ENCODE assay signal across 15 cellular contexts in the genomic region with DNA sequence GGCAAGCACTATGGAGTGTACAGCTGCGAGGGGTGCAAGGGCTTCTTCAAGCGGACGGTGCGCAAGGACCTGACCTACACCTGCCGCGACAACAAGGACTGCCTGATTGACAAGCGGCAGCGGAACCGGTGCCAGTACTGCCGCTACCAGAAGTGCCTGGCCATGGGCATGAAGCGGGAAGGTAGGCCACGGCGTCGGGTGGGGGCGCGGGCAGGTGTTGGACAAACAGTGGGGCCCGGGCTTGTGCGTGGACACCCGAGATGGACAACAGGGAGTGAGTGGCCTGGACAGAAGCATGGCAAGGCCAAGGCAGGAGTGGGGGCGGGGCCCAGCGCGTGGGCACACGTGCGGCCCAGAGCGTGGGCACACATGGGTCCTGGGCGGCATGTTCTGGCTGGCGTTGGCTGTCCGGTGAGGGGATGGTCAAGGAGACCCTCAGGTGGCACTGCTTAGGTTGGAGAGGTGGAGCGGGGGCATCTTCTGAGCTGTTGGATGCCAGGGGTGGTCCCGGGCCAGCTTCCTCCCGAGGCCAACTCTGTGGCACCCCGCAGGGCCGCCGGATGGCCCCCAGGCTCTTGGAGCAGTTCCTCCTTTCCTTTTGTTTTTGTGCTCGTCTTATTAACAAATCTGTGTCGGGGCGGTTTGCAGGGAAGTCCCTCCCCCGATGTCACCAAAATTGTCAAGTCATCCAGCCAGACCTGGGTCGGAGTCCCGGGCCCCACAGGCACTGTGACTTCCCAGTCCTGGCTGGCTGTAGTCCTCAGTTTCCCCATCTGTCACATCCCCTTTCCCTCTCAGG.
A peak's percentile ranks its signal among the peaks of the same experiment; 100 is the strongest.
DNase-seq lines count a peak whose midpoint lies in the region; ATAC-seq, FAIRE-seq and TF ChIP-seq lines count a peak whose summit lies in the region.
"Had no signal": no experiment of that assay in that cellular context is flagged by ENCODE, and none has a peak within 500 bp of the region (broad histone marks: within the 10 kb centered on the region; RNA-seq: fewer than 3 reads in every experiment).

No MANE protein-coding gene starts in this region.

- CTCF ChIA-PET in A673 (lab: Charles Lee), result no interaction called here

- H3K4me1 ChIP-seq in A673 (ENCODE audit: insufficient read depth, low read length, poor library complexity, severe bottlenecking) (peaks cover 76% of the 10 kb centered on the region), astrocyte (ENCODE audit: insufficient read depth, low read length) (peaks cover 41% of the 10 kb centered on the region), mesendoderm (ENCODE audit: control insufficient read depth, low read depth, low read length) (peaks cover 9% of the 10 kb centered on the region)

- in situ Hi-C loops in KBM-7 (cut with MboI; ENCODE audit: low pct_unique_long_range_greater_than_20kb, low sequenced_read_pairs), result no loop called here

- H3K4ac ChIP-seq in mesendoderm (ENCODE audit: low read depth, low read length), result no peak overlapping the region

- H3K27me3 ChIP-seq in A673 (replicated peaks; ENCODE audit: insufficient read depth, low read depth, low read length, poor library complexity), result no peaks in the 10 kb centered on the region
- H3K27me3 ChIP-seq in astrocyte (ENCODE audit: insufficient read depth, low read length), result no peaks in the 10 kb centered on the region
- H3K27me3 ChIP-seq in mesendoderm (ENCODE audit: insufficient read depth, low read length, poor library complexity), result no peaks in the 10 kb centered on the region
- H3K27me3 ChIP-seq: MG63 had no signal

- peak overlapping the region; percentile 90 for H3K27ac ChIP-seq in A673 (ENCODE audit: low read depth, low read length, poor library complexity, severe bottlenecking)
- no peak overlapping the region for H3K27ac ChIP-seq in astrocyte (ENCODE audit: low read depth, low read length)
- no peak overlapping the region for H3K27ac ChIP-seq in mesendoderm (ENCODE audit: low read depth, low read length)

- H3K79me1 ChIP-seq in mesendoderm (ENCODE audit: low read length), result no peaks in the 10 kb centered on the region

- no peaks in the 10 kb centered on the region for H3K27me3 Mint-ChIP-seq in astrocyte (ENCODE audit: low read depth, unreplicated experiment)
- H3K27me3 Mint-ChIP-seq: activated T-helper 17 cell treated with anti-CD3 and anti-CD28 coated beads, Interleukin-2, amount 50 U/mL, for 72 hours had no signal

- peak; percentile 52 for DNase-seq in A673 (ENCODE audit: low spot score)
- peak; percentile 73 for DNase-seq in KBM-7
- no peak for DNase-seq in astrocyte (ENCODE audit: low read depth)
- DNase-seq in mesendoderm, result peak; percentile 27
- no peak for DNase-seq in AG08396 (ENCODE audit: low spot score)
- DNase-seq in activated CD4-positive, alpha-beta T cell treated with anti-CD3 and anti-CD28 coated beads for 1 hour, result no peak
- no peak for DNase-seq in dermis blood vessel endothelial cell
- DNase-seq: activated CD4-positive, alpha-beta T cell treated with anti-CD3 and anti-CD28 coated beads, Interleukin-2, amount 50 U/mL, for 4 hours; MG63; NCI-H2171; stimulated activated CD4-positive, alpha-beta T cell treated with anti-CD3 and anti-CD28 coated beads, Interleukin-15, amount 100 ng/mL, for 24 hours had no signal

- BruUV-seq in A673 (replicated peaks; lab: Mats Ljungman, UMichigan), result no TSS peak

- no peaks in the 10 kb centered on the region for H3K36me3 ChIP-seq in A673 (ENCODE audit: insufficient read depth, low read length, poor library complexity, severe bottlenecking)
- no peaks in the 10 kb centered on the region for H3K36me3 ChIP-seq in astrocyte (ENCODE audit: insufficient read depth, low read length)
- no peaks in the 10 kb centered on the region for H3K36me3 ChIP-seq in mesendoderm (ENCODE audit: control insufficient read depth, insufficient read depth, low read length)

- no peak overlapping the region for H3K23ac ChIP-seq in mesendoderm (ENCODE audit: low read length)

- H3K4me3 ChIP-seq in A673 (ENCODE audit: low read depth, low read length, poor library complexity, severe bottlenecking), result no peak overlapping the region
- no peak overlapping the region for H3K4me3 ChIP-seq in astrocyte (ENCODE audit: insufficient read depth, low read depth, low read length)
- no peak overlapping the region for H3K4me3 ChIP-seq in mesendoderm (ENCODE audit: low read length)
- H3K4me3 ChIP-seq: MG63 had no signal

- no peak overlapping the region for H2AK5ac ChIP-seq in mesendoderm (ENCODE audit: low read length)

- H3K18ac ChIP-seq in mesendoderm (ENCODE audit: low read length), result no peak overlapping the region

- intact Hi-C loops in A673 (cut with micrococcal nuclease; ENCODE audit: unreplicated experiment), result loop anchor here (5.0 kb wide), 1 partner anchor 42 kb away; no protein-coding TSS in a partner anchor

- no peak overlapping the region for H3K4me3 Mint-ChIP-seq in astrocyte (ENCODE audit: unreplicated experiment)
- H3K4me3 Mint-ChIP-seq: T-helper 1 cell treated with Interleukin-12 subunit alpha and Interleukin-12 subunit beta and Interleukin-4 antibody, amounts not matched to agents 30 μg/mL and 1 μg/mL, for 36 hours had no signal

- TF ChIP-seq CTCF in A673 (conservative IDR thresholded peaks at IDR 0.05; ENCODE audit: low read depth, low read length) (no peak), astrocyte (IDR thresholded peaks at IDR 0.05; ENCODE audit: insufficient read depth, low read depth, low read length) (no peak)

- H4K5ac ChIP-seq in mesendoderm (ENCODE audit: low read length), result no peak overlapping the region

- no peak overlapping the region for H4K8ac ChIP-seq in mesendoderm (ENCODE audit: low read depth, low read length)

- H3K4me2 ChIP-seq in astrocyte (ENCODE audit: low read length) (no peak overlapping the region), mesendoderm (ENCODE audit: low read length) (no peak overlapping the region)

- ATAC-seq in GM21786 (IDR thresholded peaks at IDR 0.05; ENCODE audit: unreplicated experiment), result no peak
- ATAC-seq: activated T-helper 17 cell treated with anti-CD3 and anti-CD28 coated beads, Interleukin-2, amount 50 U/mL, for 72 hours had no signal

- H3K4me1 Mint-ChIP-seq in astrocyte (ENCODE audit: low read depth, unreplicated experiment), result peaks cover 6% of the 10 kb centered on the region

- H2BK5ac ChIP-seq in mesendoderm (ENCODE audit: low read length), result no peak overlapping the region

- H3K9ac ChIP-seq in astrocyte (ENCODE audit: low read length), result no peak overlapping the region
- no peak overlapping the region for H3K9ac ChIP-seq in mesendoderm (ENCODE audit: low read length)

- FAIRE-seq in astrocyte (lab: Jason Lieb, UNC), result no peak
- FAIRE-seq: endometrium had no signal

- H2AFZ ChIP-seq in astrocyte (ENCODE audit: low read depth, low read length), result no peak overlapping the region

- peaks cover 68% of the 10 kb centered on the region for H4K20me1 ChIP-seq in astrocyte (ENCODE audit: insufficient read depth, low read length)

- POLR2A ChIA-PET in A673 (lab: Charles Lee; ENCODE audit: low non-redundant PET), result no interaction called here

- WGBS in mesendoderm (ENCODE audit: extremely low coverage, insufficient coverage, low lambda C conversion rate), result no CpG with 5 or more reads among the region's 40 CpGs

- peaks cover 26% of the 10 kb centered on the region for H3K79me2 ChIP-seq in astrocyte (ENCODE audit: insufficient read depth, low read length)
- H3K79me2 ChIP-seq in mesendoderm (ENCODE audit: control insufficient read depth, insufficient read depth, low read length), result no peaks in the 10 kb centered on the region

- H2BK15ac ChIP-seq in mesendoderm (replicated peaks; ENCODE audit: low read depth), result no peak overlapping the region

- H3K9me3 ChIP-seq in A673 (ENCODE audit: low read depth, low read length, poor library complexity, severe bottlenecking) (no peaks in the 10 kb centered on the region), astrocyte (ENCODE audit: insufficient read depth, low read depth, low read length) (no peaks in the 10 kb centered on the region)
- H3K9me3 ChIP-seq: MG63 had no signal

- H3K9me3 Mint-ChIP-seq in astrocyte (ENCODE audit: unreplicated experiment), result no peaks in the 10 kb centered on the region
- H3K9me3 Mint-ChIP-seq: activated T-helper 17 cell treated with anti-CD3 and anti-CD28 coated beads, Interleukin-2, amount 50 U/mL, for 72 hours; T-helper 1 cell treated with Interleukin-12 subunit alpha and Interleukin-12 subunit beta and Interleukin-4 antibody, amounts not matched to agents 30 μg/mL and 1 μg/mL, for 36 hours had no signal

- H3K56ac ChIP-seq in mesendoderm (ENCODE audit: low read length), result no peak overlapping the region

- H2BK120ac ChIP-seq in mesendoderm (ENCODE audit: low read depth, low read length), result no peak overlapping the region

- H3K27ac Mint-ChIP-seq in astrocyte (ENCODE audit: unreplicated experiment), result peak overlapping the region; percentile 58
- H3K27ac Mint-ChIP-seq: activated T-helper 17 cell treated with anti-CD3 and anti-CD28 coated beads, Interleukin-2, amount 50 U/mL, for 72 hours; T-helper 1 cell treated with Interleukin-12 subunit alpha and Interleukin-12 subunit beta and Interleukin-4 antibody, amounts not matched to agents 30 μg/mL and 1 μg/mL, for 36 hours had no signal

- H3K36me3 Mint-ChIP-seq in astrocyte (ENCODE audit: low read depth, unreplicated experiment), result peaks cover 3% of the 10 kb centered on the region

Comparison
In these comparisons a context has a peak if more than half of its experiments do, and no peak if none do; other contexts are left out.
1. DNase-seq: peak in A673 (single experiment), KBM-7 (single experiment) and mesendoderm (single experiment); none in astrocyte (single experiment), AG08396 (single experiment), activated CD4-positive, alpha-beta T cell treated with anti-CD3 and anti-CD28 coated beads for 1 hour (single experiment) and dermis blood vessel endothelial cell (single experiment).